ENCODE assay signal across 10 cellular contexts in genomic region chr1:77412794-77413530, GRCh38.
DNase-seq lines count a peak whose midpoint lies in the region; ATAC-seq and TF ChIP-seq lines count a peak whose summit lies in the region.
"Had no signal": no experiment of that assay in that cellular context is flagged by ENCODE, and none has a peak within 500 bp of the region (broad histone marks: within the 10 kb centered on the region; RNA-seq: fewer than 3 reads in every experiment).

No MANE protein-coding gene starts in this region.

- TF ChIP-seq CTCF in DOHH2 (IDR thresholded peaks at IDR 0.05; ENCODE audit: low read depth, low read length, poor library complexity, severe bottlenecking) (no peak), GM10248 (IDR thresholded peaks at IDR 0.05; ENCODE audit: control extremely low read depth, extremely low read depth, low read depth, missing control alignments) (no peak)

- H3K9me3 Mint-ChIP-seq in activated naive CD8-positive, alpha-beta T cell (ENCODE audit: low read depth), result no peaks in the 10 kb centered on the region

- peaks cover 19% of the 10 kb centered on the region for H3K4me1 Mint-ChIP-seq in activated naive CD8-positive, alpha-beta T cell (ENCODE audit: low read depth)

- peaks cover 57% of the 10 kb centered on the region for H3K27me3 ChIP-seq in DOHH2 (ENCODE audit: control insufficient read depth, low read length)
- H3K27me3 ChIP-seq: brain microvascular endothelial cell had no signal

- H3K27ac Mint-ChIP-seq in activated naive CD8-positive, alpha-beta T cell, result peak overlapping the region; percentile 10

- peaks cover 38% of the 10 kb centered on the region for H3K36me3 Mint-ChIP-seq in activated naive CD8-positive, alpha-beta T cell

- H3K4me1 ChIP-seq in DOHH2 (ENCODE audit: control insufficient read depth, low read length), result peaks cover 19% of the 10 kb centered on the region

- no peaks in the 10 kb centered on the region for H3K27me3 Mint-ChIP-seq in activated naive CD8-positive, alpha-beta T cell

- H3K9me2 ChIP-seq in DOHH2 (replicated peaks; ENCODE audit: control insufficient read depth, low read length), result no peaks in the 10 kb centered on the region

- no peak for DNase-seq in GM10248 (ENCODE audit: extremely low spot score)
- DNase-seq in sciatic nerve (ENCODE audit: low spot score), result no peak
- no peak for DNase-seq in NCI-H1694 treated with DMSO at 0.1 percent for 48 hours (lab: John Stamatoyannopoulos, UW)
- DNase-seq in NCI-H2171 (lab: John Stamatoyannopoulos, UW), result no peak
- DNase-seq: brain microvascular endothelial cell; stimulated activated CD4-positive, alpha-beta T cell treated with anti-CD3 and anti-CD28 coated beads, Interleukin-2, amount 100 ng/mL, for 24 hours had no signal

- peak overlapping the region; percentile 62 for H3K4me2 ChIP-seq in DOHH2 (ENCODE audit: low read length)

- H3K9me3 ChIP-seq in DOHH2 (ENCODE audit: control insufficient read depth, insufficient read depth, low read length), result no peaks in the 10 kb centered on the region

- CTCF ChIA-PET in GM10248 (lab: Yijun Ruan, JAX), result no interaction called here

- no peaks in the 10 kb centered on the region for H3K36me3 ChIP-seq in DOHH2 (ENCODE audit: control insufficient read depth, low read length)
- H3K36me3 ChIP-seq: brain microvascular endothelial cell had no signal

- H4K20me1 ChIP-seq in DOHH2 (ENCODE audit: control insufficient read depth, insufficient read depth, low read depth, low read length), result no peaks in the 10 kb centered on the region

- H3F3A ChIP-seq in DOHH2 (ENCODE audit: control insufficient read depth, insufficient read depth), result no peaks in the 10 kb centered on the region

- H3K4me3 Mint-ChIP-seq in activated naive CD8-positive, alpha-beta T cell, result no peak overlapping the region

- ATAC-seq in GM21360 (IDR thresholded peaks at IDR 0.05; ENCODE audit: unreplicated experiment), result peak; percentile 37
- ATAC-seq in HG03135 (IDR thresholded peaks at IDR 0.05; ENCODE audit: unreplicated experiment), result peak; percentile 37
- no peak for ATAC-seq in sciatic nerve

- H3K27ac ChIP-seq in DOHH2 (ENCODE audit: low read depth, low read length), result no peak overlapping the region
- H3K27ac ChIP-seq: brain microvascular endothelial cell had no signal

- intact Hi-C loops in sciatic nerve (cut with DNase I), result no loop called here

- no peaks in the 10 kb centered on the region for H3K79me2 ChIP-seq in DOHH2 (ENCODE audit: control insufficient read depth, low read length)

- POLR2A ChIA-PET in GM10248 (lab: Yijun Ruan, JAX), result no interaction called here

- peak overlapping the region; percentile 34 for H3K4me3 ChIP-seq in DOHH2 (ENCODE audit: low read length)
